In genomic region chr2:88873620-88874019, GRCh38 we compare ENCODE assay signal across 10 cellular contexts.
"Had no signal": no experiment of that assay in that cellular context is flagged by ENCODE, and none has a peak within 500 bp of the region (broad histone marks: within the 10 kb centered on the region; RNA-seq: fewer than 3 reads in every experiment).

No MANE protein-coding gene starts in this region.

- H3K36me3 ChIP-seq: colonic mucosa, heart left ventricle, suprapubic skin, thyroid gland had no signal

- DNase-seq: occipital lobe, psoas muscle had no signal

- H3K9me3 ChIP-seq: colonic mucosa, heart left ventricle, psoas muscle, suprapubic skin, thyroid gland had no signal

- H3K27me3 Mint-ChIP-seq: naive B cell had no signal

- H3K36me3 Mint-ChIP-seq: naive B cell, type B pancreatic cell had no signal

- H3K4me3 Mint-ChIP-seq: nephron, type B pancreatic cell had no signal

- H3K79me2 ChIP-seq: parathyroid adenoma had no signal

- H3K9ac ChIP-seq: parathyroid adenoma had no signal

- H2AFZ ChIP-seq: parathyroid adenoma had no signal

- H3K27ac Mint-ChIP-seq: nephron, type B pancreatic cell had no signal

- H3K4me3 ChIP-seq: colonic mucosa, heart left ventricle, psoas muscle, suprapubic skin, thyroid gland had no signal

- H3K4me1 Mint-ChIP-seq: nephron had no signal

- H3K4me1 ChIP-seq: colonic mucosa, parathyroid adenoma, psoas muscle, suprapubic skin, thyroid gland had no signal

- H3K27ac ChIP-seq: colonic mucosa, heart left ventricle, parathyroid adenoma, psoas muscle, suprapubic skin, thyroid gland had no signal

- H3K9me3 Mint-ChIP-seq: type B pancreatic cell had no signal

- H3K27me3 ChIP-seq: colonic mucosa, thyroid gland had no signal
